Comparison of ENCODE assay signal across 8 cellular contexts in the genomic region with DNA sequence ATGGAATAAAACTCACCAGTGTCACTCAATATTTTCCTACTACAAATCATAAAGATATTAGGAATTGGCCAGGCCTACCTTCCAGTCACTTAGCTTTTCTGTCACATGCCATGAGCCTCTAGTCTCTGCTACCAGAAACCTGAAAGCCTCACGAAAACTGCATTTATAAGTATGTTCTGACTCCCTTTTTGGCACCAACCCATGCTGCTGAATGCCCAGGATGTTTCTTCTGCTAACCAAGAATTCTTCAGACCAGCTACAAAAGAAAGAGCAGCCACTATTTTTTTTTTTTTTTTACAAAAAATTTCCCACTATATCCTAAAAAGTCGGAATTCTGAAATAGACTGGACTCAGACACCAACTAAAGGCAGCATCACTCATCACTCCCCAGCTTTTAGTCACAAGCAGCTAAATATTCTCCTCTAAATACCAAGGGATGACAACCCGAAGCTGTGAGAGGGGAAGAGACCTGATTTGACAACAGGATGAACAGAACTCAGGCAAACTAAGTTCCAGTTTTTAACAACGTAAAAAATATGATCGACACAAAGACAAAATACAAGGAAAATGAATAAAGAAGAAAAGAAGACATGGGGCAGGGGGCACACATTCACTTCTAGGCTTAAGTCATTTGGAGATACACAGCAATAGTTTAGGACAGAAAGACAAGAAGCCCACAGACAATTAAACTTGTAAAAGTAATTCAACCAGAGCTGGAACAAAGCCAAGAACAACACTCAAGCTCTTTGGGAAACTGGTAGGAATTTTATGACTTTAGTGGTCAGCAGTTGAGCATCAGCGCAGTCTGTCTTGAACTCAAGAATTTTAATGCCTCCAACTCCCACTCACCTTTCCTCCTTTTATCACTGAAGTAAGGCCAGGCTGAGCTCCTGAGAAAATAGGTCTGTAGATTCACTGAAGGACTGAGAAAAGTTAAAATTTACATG. TPM values are rescaled to one million over a fixed set of nuclear protein-coding genes. Genes with fewer than 3 reads are reported as not detected.
DNase-seq lines count a peak whose midpoint lies in the region; ATAC-seq and TF ChIP-seq lines count a peak whose summit lies in the region.

No MANE protein-coding gene starts in this region.

- H3K9ac ChIP-seq in endocrine pancreas (ENCODE audit: control insufficient read depth, insufficient read depth, low read length) (peak overlapping the region; percentile 22), neuronal stem cell (ENCODE audit: low read depth, low read length, poor library complexity) (no peak overlapping the region)

- no peaks in the 10 kb centered on the region for H3K79me1 ChIP-seq in neuronal stem cell (ENCODE audit: low read depth, low read length)

- H2BK120ac ChIP-seq in neuronal stem cell (ENCODE audit: low read depth, low read length) = no peak overlapping the region

- H3K9me3 ChIP-seq in Panc1 (ENCODE audit: control insufficient read depth, insufficient read depth, low read depth, low read length) (no peaks in the 10 kb centered on the region), endocrine pancreas (ENCODE audit: control insufficient read depth, low read length) (no peaks in the 10 kb centered on the region), neuronal stem cell (replicated peaks in 1 of 2; ENCODE audit: control insufficient read depth in 2 of 2, insufficient read depth in 1 of 2, low read depth in 1 of 2, low read length in 2 of 2) (no peaks in the 10 kb centered on the region)

- no peak for ATAC-seq in Panc1

- H3K4me1 ChIP-seq in Panc1 (ENCODE audit: control insufficient read depth, insufficient read depth, low read length) = peaks cover 29% of the 10 kb centered on the region
- peaks cover 12% of the 10 kb centered on the region for H3K4me1 ChIP-seq in endocrine pancreas (ENCODE audit: control insufficient read depth, insufficient read depth, low read length)
- H3K4me1 ChIP-seq in neuronal stem cell (ENCODE audit: control insufficient read depth in 2 of 2, insufficient read depth in 1 of 2, low read depth in 1 of 2, low read length in 2 of 2) = peaks cover 6 to 7% of the 10 kb centered on the region in 2 donors

- peak overlapping the region; percentile 87 for H3K27ac ChIP-seq in 22Rv1
- peak overlapping the region; percentile 98 for H3K27ac ChIP-seq in Panc1 (ENCODE audit: low read length)
- H3K27ac ChIP-seq in neuronal stem cell (replicated peaks; ENCODE audit: low read length) = no peak overlapping the region

- CTCF ChIA-PET in Panc1 (lab: Charles Lee) = no interaction called here

- TF ChIP-seq CTCF in 22Rv1 (IDR thresholded peaks at IDR 0.05) (no peak), Panc1 (IDR thresholded peaks at IDR 0.05) (no peak)

- H2AK5ac ChIP-seq in neuronal stem cell (ENCODE audit: low read depth, low read length) = no peak overlapping the region

- H3K27me3 ChIP-seq in Panc1 (ENCODE audit: control insufficient read depth, insufficient read depth, low read length) (no peaks in the 10 kb centered on the region), endocrine pancreas (ENCODE audit: control insufficient read depth, insufficient read depth, low read length) (no peaks in the 10 kb centered on the region), neuronal stem cell (ENCODE audit: control insufficient read depth in 3 of 3, insufficient read depth in 3 of 3, low read depth in 1 of 3, low read length in 3 of 3) (no peaks in the 10 kb centered on the region)

- DNase-seq in GM04503 (ENCODE audit: low read depth) (peak; percentile 43), Panc1 (ENCODE audit: low read depth, low spot score) (no peak), neuronal stem cell (ENCODE audit: low spot score) (no peak), NCI-H526 treated with DMSO at 0.1 percent for 48 hours (lab: John Stamatoyannopoulos, UW) (no peak), NK-92 (lab: John Stamatoyannopoulos, UW; ENCODE audit: unreplicated experiment) (no peak), ureter (ENCODE audit: low spot score) (no peak)

- no peak overlapping the region for H3K14ac ChIP-seq in neuronal stem cell (ENCODE audit: low read length)

- POLR2A ChIA-PET in Panc1 (lab: Charles Lee) = interaction anchor here (1.0 kb wide), 1 partner anchor 25 kb away, joined by 3 read pairs; no protein-coding TSS in a partner anchor

- TSS peak; percentile 48 for BruUV-seq in Panc1 (replicated peaks; lab: Mats Ljungman, UMichigan)

- no peak overlapping the region for H2BK5ac ChIP-seq in neuronal stem cell (ENCODE audit: low read length)

- no peak overlapping the region for H3K18ac ChIP-seq in neuronal stem cell (ENCODE audit: low read length)

- intact Hi-C loops in Panc1 (cut with micrococcal nuclease; ENCODE audit: unreplicated experiment) = no loop called here

- no peaks in the 10 kb centered on the region; the same call in none of the 2 replicates for H3K36me3 ChIP-seq in Panc1 (ENCODE audit: control insufficient read depth, insufficient read depth, low read length)
- no peaks in the 10 kb centered on the region for H3K36me3 ChIP-seq in endocrine pancreas (ENCODE audit: control insufficient read depth, insufficient read depth, low read length)
- H3K36me3 ChIP-seq in neuronal stem cell (replicated peaks in 1 of 2; ENCODE audit: control insufficient read depth in 2 of 2, insufficient read depth in 2 of 2, low read length in 2 of 2) = peaks cover 0 to 30% of the 10 kb centered on the region in 2 donors

- WGBS in neuronal stem cell (ENCODE audit: extremely low coverage in 2 of 2, insufficient read length in 2 of 2, insufficient replicate concordance in 1 of 2), 2 donors = no CpG with 5 or more reads among the region's 6 CpGs

- peak overlapping the region; percentile 38 for H3K4me2 ChIP-seq in neuronal stem cell (ENCODE audit: insufficient read depth, low read length, poor library complexity, severe bottlenecking)

- no peak overlapping the region for H4K91ac ChIP-seq in neuronal stem cell (ENCODE audit: low read depth, low read length, poor library complexity)

- no peak overlapping the region for H2BK15ac ChIP-seq in neuronal stem cell (ENCODE audit: low read length)

- no peak overlapping the region for H4K8ac ChIP-seq in neuronal stem cell (ENCODE audit: low read depth, low read length)

- no peak overlapping the region for H2AFZ ChIP-seq in neuronal stem cell (ENCODE audit: low read length)

- H2BK12ac ChIP-seq in neuronal stem cell (ENCODE audit: low read length) = no peak overlapping the region

- no peak overlapping the region for H3K4ac ChIP-seq in neuronal stem cell (ENCODE audit: low read length)

- in situ Hi-C loops in Panc1 (cut with HindIII; ENCODE audit: low pct_unique_long_range_greater_than_20kb, low sequenced_read_pairs) = no loop called here

- no peak overlapping the region for H3K23ac ChIP-seq in neuronal stem cell (ENCODE audit: low read depth, low read length, poor library complexity)

- H3K4me3 ChIP-seq in Panc1 (ENCODE audit: low read depth in 2 of 2, low read length in 2 of 2) = peak overlapping the region; percentile 84 to 96
- H3K4me3 ChIP-seq in endocrine pancreas (ENCODE audit: control insufficient read depth, insufficient read depth, low read length) = peak overlapping the region; percentile 86
- H3K4me3 ChIP-seq in neuronal stem cell (ENCODE audit: low read length in 2 of 2) = peak overlapping the region in 1 of 2 donors; percentile 83

RNA-seq across cellular contexts. Expression of a gene that starts 1.6 kb away (rescaled TPM):
- total RNA-seq in Panc1 (2021; ENCODE audit: unreplicated experiment) = 127 TPM
- 103 TPM for polyA plus RNA-seq in Panc1 (2012; ENCODE audit: insufficient read length)
- polyA plus RNA-seq in neuronal stem cell (2013, experiment 1 of 2) = 73.6 TPM
- 72.1 TPM for polyA plus RNA-seq in neuronal stem cell (2013, experiment 2 of 2)
- total RNA-seq in ureter = 137 TPM

RNA-seq across cellular contexts. Expression of a gene that starts 24.2 kb away (rescaled TPM):
- total RNA-seq in Panc1 (2021; ENCODE audit: unreplicated experiment) (55.1 TPM), ureter (102 TPM)
- polyA plus RNA-seq in Panc1 (2012; ENCODE audit: insufficient read length) = 31.6 TPM
- polyA plus RNA-seq in neuronal stem cell (2013, experiment 1 of 2) = 49.3 TPM
- polyA plus RNA-seq in neuronal stem cell (2013, experiment 2 of 2) = 50.6 TPM

RNA-seq across cellular contexts. Expression of a gene that starts 55.5 kb away (rescaled TPM):
- total RNA-seq in Panc1 (2021; ENCODE audit: unreplicated experiment) (94.3 TPM), ureter (133 TPM)
- polyA plus RNA-seq in Panc1 (2012; ENCODE audit: insufficient read length) = 86.3 TPM
- 162 TPM for polyA plus RNA-seq in neuronal stem cell (2013, experiment 1 of 2)
- 156 TPM for polyA plus RNA-seq in neuronal stem cell (2013, experiment 2 of 2)
